In the genomic region with DNA sequence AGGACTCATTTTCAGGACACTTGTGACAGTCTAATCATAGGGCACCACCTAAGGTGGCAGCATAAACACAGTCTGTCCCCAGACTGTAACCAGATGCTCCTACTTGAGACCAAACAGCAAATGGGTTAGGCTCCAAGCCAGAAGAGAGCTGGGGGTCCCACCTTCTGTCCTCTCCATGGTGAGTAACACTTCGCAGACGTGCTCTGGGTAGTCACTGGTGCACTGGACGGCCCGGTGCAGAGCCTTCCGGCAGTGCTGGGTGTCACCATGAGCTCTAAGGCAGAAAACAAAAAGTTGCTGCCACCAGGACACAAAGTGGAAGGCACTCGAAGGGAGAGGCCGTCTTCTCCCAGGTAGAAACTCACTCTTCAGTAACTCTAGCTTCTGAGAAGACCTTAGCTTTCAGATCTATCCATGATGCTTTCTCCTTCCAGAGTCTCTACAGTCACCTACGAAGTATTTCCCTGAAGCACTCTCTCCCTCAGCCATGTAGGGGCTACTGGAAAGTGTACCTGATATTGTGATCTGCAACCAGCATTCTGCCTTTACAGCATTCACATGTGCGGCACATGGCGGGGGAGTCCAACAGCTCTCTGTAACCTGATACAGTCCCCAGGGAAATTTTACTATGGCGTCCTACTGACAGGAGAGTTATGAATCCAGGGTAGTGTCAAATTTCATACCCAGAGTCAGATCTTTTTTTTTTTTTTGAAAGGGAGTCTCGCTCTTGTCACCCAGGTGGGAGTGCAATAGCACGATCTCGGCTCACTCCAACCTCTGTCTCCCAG, we compare ENCODE assay signal across 19 cellular contexts. TPM values are rescaled to one million over a fixed set of nuclear protein-coding genes. Genes with fewer than 3 reads are reported as not detected.
A peak's percentile ranks its signal among the peaks of the same experiment; 100 is the strongest.
DNase-seq lines count a peak whose midpoint lies in the region; ATAC-seq lines count a peak whose summit lies in the region.
"Had no signal": no experiment of that assay in that cellular context is flagged by ENCODE, and none has a peak within 500 bp of the region (broad histone marks: within the 10 kb centered on the region; RNA-seq: fewer than 3 reads in every experiment).

No MANE protein-coding gene starts in this region.

- H3K79me2 ChIP-seq in Karpas-422 (ENCODE audit: low read length), result peaks cover 19% of the 10 kb centered on the region

- no peak overlapping the region for H3K27ac ChIP-seq in Karpas-422 (ENCODE audit: low read length)
- H3K27ac ChIP-seq: SJCRH30, vagina had no signal

- H3K27me3 Mint-ChIP-seq in natural killer cell treated with Interleukin-12 subunit alpha and Interleukin-12 subunit beta and Interleukin-15 and Interleukin-18, amount 100 ng/mL, for 72 hours, result no peaks in the 10 kb centered on the region
- H3K27me3 Mint-ChIP-seq in activated T-helper 2 cell treated with anti-CD3 and anti-CD28 coated beads, Interferon-gamma antibody, Interleukin-2, Interleukin-4, amounts not matched to agents 10 μg/mL and 5 μg/mL and 100 μg/mL, durations not matched to agents 14 hours and 24 hours and 36 hours (ENCODE audit: low read depth), result no peaks in the 10 kb centered on the region
- H3K27me3 Mint-ChIP-seq in activated CD4-positive, alpha-beta T cell treated with anti-CD3 and anti-CD28 coated beads for 36 hours, result no peaks in the 10 kb centered on the region
- H3K27me3 Mint-ChIP-seq: IgD-negative memory B cell; stimulated activated naive CD8-positive, alpha-beta T cell treated with anti-CD3 and anti-CD28 coated beads, Interleukin-15, amount 100 ng/mL, for 72 hours had no signal

- DNase-seq in DMS 273 (lab: John Stamatoyannopoulos, UW; ENCODE audit: unreplicated experiment) (peak; percentile 81), Karpas-422 (peak; percentile 64), NCI-H2171 (lab: John Stamatoyannopoulos, UW) (peak; percentile 98), iris pigment epithelial cell (ENCODE audit: low read depth) (peak; percentile 45)
- no peak for DNase-seq in natural killer cell treated with Interleukin-12 subunit alpha and Interleukin-12 subunit beta and Interleukin-15 and Interleukin-18, amount 100 ng/mL, for 72 hours (ENCODE audit: low spot score)
- DNase-seq in activated T-helper 2 cell treated with anti-CD3 and anti-CD28 coated beads, Interferon-gamma antibody, Interleukin-2, Interleukin-4, amounts not matched to agents 10 μg/mL and 5 μg/mL and 100 μg/mL, durations not matched to agents 14 hours and 24 hours and 36 hours (ENCODE audit: low spot score), result no peak
- DNase-seq in activated CD4-positive, alpha-beta T cell treated with anti-CD3 and anti-CD28 coated beads for 36 hours, result no peak
- DNase-seq in activated naive CD4-positive, alpha-beta T cell treated with anti-CD3 and anti-CD28 coated beads, Interleukin-2, amount 50 U/mL, for 72 hours (ENCODE audit: low spot score in 2 of 2), result no peak
- DNase-seq: activated T-cell treated with anti-CD3 and anti-CD28 coated beads, Interleukin-2, amount 50 U/mL, for 48 hours; AML-193; amniotic stem cell; Calu3; cerebellar nuclear complex; left ventricle myocardium superior; stimulated activated naive CD8-positive, alpha-beta T cell treated with anti-CD3 and anti-CD28 coated beads, Interleukin-15, amount 100 ng/mL, for 72 hours; T-helper 9 cell had no signal

- peaks cover 50% of the 10 kb centered on the region for H3K36me3 ChIP-seq in Karpas-422 (ENCODE audit: insufficient read depth, low read length)

- H3K4me3 ChIP-seq in Karpas-422 (ENCODE audit: low read length), result no peak overlapping the region
- H3K4me3 ChIP-seq: SJCRH30, vagina had no signal

- no peak overlapping the region for H3K4me2 ChIP-seq in Karpas-422 (ENCODE audit: low read depth, low read length, poor library complexity, severe bottlenecking)

- no peak overlapping the region for H3K9ac ChIP-seq in Karpas-422 (ENCODE audit: low read length)

- peaks cover 42% of the 10 kb centered on the region for H3K36me3 Mint-ChIP-seq in natural killer cell treated with Interleukin-12 subunit alpha and Interleukin-12 subunit beta and Interleukin-15 and Interleukin-18, amount 100 ng/mL, for 72 hours
- peaks cover 71% of the 10 kb centered on the region for H3K36me3 Mint-ChIP-seq in activated T-helper 2 cell treated with anti-CD3 and anti-CD28 coated beads, Interferon-gamma antibody, Interleukin-2, Interleukin-4, amounts not matched to agents 10 μg/mL and 5 μg/mL and 100 μg/mL, durations not matched to agents 14 hours and 24 hours and 36 hours (ENCODE audit: low read depth)
- peaks cover 57% of the 10 kb centered on the region for H3K36me3 Mint-ChIP-seq in activated CD4-positive, alpha-beta T cell treated with anti-CD3 and anti-CD28 coated beads for 36 hours (ENCODE audit: low read depth)
- peaks cover 12% of the 10 kb centered on the region in 2 donors for H3K36me3 Mint-ChIP-seq in activated naive CD4-positive, alpha-beta T cell treated with anti-CD3 and anti-CD28 coated beads, Interleukin-2, amount 50 U/mL, for 72 hours

- H3K27me3 ChIP-seq in Karpas-422 (ENCODE audit: low read length), result no peaks in the 10 kb centered on the region
- H3K27me3 ChIP-seq: SJCRH30, vagina had no signal

- peaks cover 4 to 5% of the 10 kb centered on the region in 2 donors for H3K4me1 Mint-ChIP-seq in natural killer cell treated with Interleukin-12 subunit alpha and Interleukin-12 subunit beta and Interleukin-15 and Interleukin-18, amount 100 ng/mL, for 72 hours (ENCODE audit: low read depth in 2 of 2)
- peaks cover 2% of the 10 kb centered on the region for H3K4me1 Mint-ChIP-seq in activated T-helper 2 cell treated with anti-CD3 and anti-CD28 coated beads, Interferon-gamma antibody, Interleukin-2, Interleukin-4, amounts not matched to agents 10 μg/mL and 5 μg/mL and 100 μg/mL, durations not matched to agents 14 hours and 24 hours and 36 hours (ENCODE audit: low read depth)
- no peaks in the 10 kb centered on the region for H3K4me1 Mint-ChIP-seq in activated CD4-positive, alpha-beta T cell treated with anti-CD3 and anti-CD28 coated beads for 36 hours

- no peaks in the 10 kb centered on the region for H3K9me3 ChIP-seq in Karpas-422 (ENCODE audit: low read length)
- H3K9me3 ChIP-seq: SJCRH30, vagina had no signal

- H3K9me3 Mint-ChIP-seq in natural killer cell treated with Interleukin-12 subunit alpha and Interleukin-12 subunit beta and Interleukin-15 and Interleukin-18, amount 100 ng/mL, for 72 hours, result no peaks in the 10 kb centered on the region
- H3K9me3 Mint-ChIP-seq in activated T-helper 2 cell treated with anti-CD3 and anti-CD28 coated beads, Interferon-gamma antibody, Interleukin-2, Interleukin-4, amounts not matched to agents 10 μg/mL and 5 μg/mL and 100 μg/mL, durations not matched to agents 14 hours and 24 hours and 36 hours, result no peaks in the 10 kb centered on the region
- no peaks in the 10 kb centered on the region for H3K9me3 Mint-ChIP-seq in activated CD4-positive, alpha-beta T cell treated with anti-CD3 and anti-CD28 coated beads for 36 hours (ENCODE audit: low read depth)
- H3K9me3 Mint-ChIP-seq in activated naive CD4-positive, alpha-beta T cell treated with anti-CD3 and anti-CD28 coated beads, Interleukin-2, amount 50 U/mL, for 72 hours, result no peaks in the 10 kb centered on the region
- H3K9me3 Mint-ChIP-seq: IgD-negative memory B cell; stimulated activated naive CD8-positive, alpha-beta T cell treated with anti-CD3 and anti-CD28 coated beads, Interleukin-15, amount 100 ng/mL, for 72 hours had no signal

- CTCF ChIA-PET in activated CD4-positive, alpha-beta T cell treated with anti-CD3 and anti-CD28 coated beads for 36 hours (lab: Charles Lee), result interaction anchor here (0.7 to 3.6 kb wide), 7 partner anchors 10 to 149 kb away, joined by 3 to 17 read pairs (median 3); no protein-coding TSS in a partner anchor

- H3K4me1 ChIP-seq in Karpas-422 (ENCODE audit: low read length), result peaks cover 19% of the 10 kb centered on the region
- H3K4me1 ChIP-seq: SJCRH30, vagina had no signal

- no peaks in the 10 kb centered on the region for H3K9me2 ChIP-seq in Karpas-422 (replicated peaks; ENCODE audit: insufficient read depth, low read length)

- no peaks in the 10 kb centered on the region for H4K20me1 ChIP-seq in Karpas-422 (ENCODE audit: insufficient read depth, low read depth, low read length)

- POLR2A ChIA-PET in activated CD4-positive, alpha-beta T cell treated with anti-CD3 and anti-CD28 coated beads for 36 hours (lab: Charles Lee), result no interaction called here

- no peak overlapping the region for H3K27ac Mint-ChIP-seq in natural killer cell treated with Interleukin-12 subunit alpha and Interleukin-12 subunit beta and Interleukin-15 and Interleukin-18, amount 100 ng/mL, for 72 hours
- H3K27ac Mint-ChIP-seq in activated T-helper 2 cell treated with anti-CD3 and anti-CD28 coated beads, Interferon-gamma antibody, Interleukin-2, Interleukin-4, amounts not matched to agents 10 μg/mL and 5 μg/mL and 100 μg/mL, durations not matched to agents 14 hours and 24 hours and 36 hours, result no peak overlapping the region
- H3K27ac Mint-ChIP-seq in activated CD4-positive, alpha-beta T cell treated with anti-CD3 and anti-CD28 coated beads for 36 hours, result no peak overlapping the region
- H3K27ac Mint-ChIP-seq in activated naive CD4-positive, alpha-beta T cell treated with anti-CD3 and anti-CD28 coated beads, Interleukin-2, amount 50 U/mL, for 72 hours, result peak overlapping the region in 1 of 2 donors; percentile 26
- H3K27ac Mint-ChIP-seq: IgD-negative memory B cell; stimulated activated naive CD8-positive, alpha-beta T cell treated with anti-CD3 and anti-CD28 coated beads, Interleukin-15, amount 100 ng/mL, for 72 hours had no signal

- H2AFZ ChIP-seq in Karpas-422 (ENCODE audit: low read length), result no peak overlapping the region

- no peak for ATAC-seq in natural killer cell treated with Interleukin-12 subunit alpha and Interleukin-12 subunit beta and Interleukin-15 and Interleukin-18, amount 100 ng/mL, for 72 hours
- no peak for ATAC-seq in activated CD4-positive, alpha-beta T cell treated with anti-CD3 and anti-CD28 coated beads for 36 hours
- no peak for ATAC-seq in activated naive CD4-positive, alpha-beta T cell treated with anti-CD3 and anti-CD28 coated beads, Interleukin-2, amount 50 U/mL, for 72 hours
- ATAC-seq: left ventricle myocardium superior; stimulated activated naive CD8-positive, alpha-beta T cell treated with anti-CD3 and anti-CD28 coated beads, Interleukin-15, amount 100 ng/mL, for 72 hours had no signal

- intact Hi-C loops in activated T-helper 2 cell treated with anti-CD3 and anti-CD28 coated beads, Interferon-gamma antibody, Interleukin-2, Interleukin-4, amounts not matched to agents 10 μg/mL and 5 μg/mL and 100 μg/mL, durations not matched to agents 14 hours and 24 hours and 36 hours (cut with micrococcal nuclease), result no loop called here
- intact Hi-C loops in activated CD4-positive, alpha-beta T cell treated with anti-CD3 and anti-CD28 coated beads for 36 hours (cut with DNase I, micrococcal nuclease), result no loop called here

- no peak overlapping the region for H3K4me3 Mint-ChIP-seq in natural killer cell treated with Interleukin-12 subunit alpha and Interleukin-12 subunit beta and Interleukin-15 and Interleukin-18, amount 100 ng/mL, for 72 hours
- no peak overlapping the region for H3K4me3 Mint-ChIP-seq in activated T-helper 2 cell treated with anti-CD3 and anti-CD28 coated beads, Interferon-gamma antibody, Interleukin-2, Interleukin-4, amounts not matched to agents 10 μg/mL and 5 μg/mL and 100 μg/mL, durations not matched to agents 14 hours and 24 hours and 36 hours (ENCODE audit: low read depth)
- H3K4me3 Mint-ChIP-seq in activated CD4-positive, alpha-beta T cell treated with anti-CD3 and anti-CD28 coated beads for 36 hours, result no peak overlapping the region
- H3K4me3 Mint-ChIP-seq: IgD-negative memory B cell; stimulated activated naive CD8-positive, alpha-beta T cell treated with anti-CD3 and anti-CD28 coated beads, Interleukin-15, amount 100 ng/mL, for 72 hours had no signal

RNA-seq across cellular contexts. Expression of gene FICD, which starts 17.2 kb away (rescaled TPM):
- 4.0 and 5.5 TPM in 2 replicates for total RNA-seq in Karpas-422 (2014; rRNA removed; shearing (Covaris generic); ENCODE audit: low replicate concordance)
- total RNA-seq in natural killer cell treated with Interleukin-12 subunit alpha and Interleukin-12 subunit beta and Interleukin-15 and Interleukin-18, amount 100 ng/mL, for 72 hours, result 10 to 100 TPM; 14.9 to 16.5 TPM
- 5.8 and 7.1 TPM in 2 replicates for total RNA-seq in activated T-helper 2 cell treated with anti-CD3 and anti-CD28 coated beads, Interferon-gamma antibody, Interleukin-2, Interleukin-4, amounts not matched to agents 10 μg/mL and 5 μg/mL and 100 μg/mL, durations not matched to agents 14 hours and 24 hours and 36 hours
- 1 to 10 TPM; 3.5 to 4.5 TPM for total RNA-seq in activated CD4-positive, alpha-beta T cell treated with anti-CD3 and anti-CD28 coated beads for 36 hours
- 1 to 10 TPM; 2.3 to 8.4 TPM for total RNA-seq in activated naive CD4-positive, alpha-beta T cell treated with anti-CD3 and anti-CD28 coated beads, Interleukin-2, amount 50 U/mL, for 72 hours

RNA-seq across cellular contexts. Expression of gene SART3, which starts 28.7 kb away (rescaled TPM):
- 89.4 and 108 TPM in 2 replicates for total RNA-seq in Karpas-422 (2014; rRNA removed; shearing (Covaris generic); ENCODE audit: low replicate concordance)
- total RNA-seq in natural killer cell treated with Interleukin-12 subunit alpha and Interleukin-12 subunit beta and Interleukin-15 and Interleukin-18, amount 100 ng/mL, for 72 hours, result 100 to 1,000 TPM; 105 to 127 TPM
- 85.8 and 92.6 TPM in 2 replicates for total RNA-seq in activated T-helper 2 cell treated with anti-CD3 and anti-CD28 coated beads, Interferon-gamma antibody, Interleukin-2, Interleukin-4, amounts not matched to agents 10 μg/mL and 5 μg/mL and 100 μg/mL, durations not matched to agents 14 hours and 24 hours and 36 hours
- total RNA-seq in activated CD4-positive, alpha-beta T cell treated with anti-CD3 and anti-CD28 coated beads for 36 hours, result 10 to 100 TPM; 69.3 to 87.1 TPM
- 100 to 1,000 TPM in 1 of 2 donors, 10 to 100 TPM in 1; 89.0 to 105 TPM for total RNA-seq in activated naive CD4-positive, alpha-beta T cell treated with anti-CD3 and anti-CD28 coated beads, Interleukin-2, amount 50 U/mL, for 72 hours

RNA-seq across cellular contexts. Expression of gene ISCU, which starts 30.1 kb away (rescaled TPM):
- 60.9 and 102 TPM in 2 replicates for total RNA-seq in Karpas-422 (2014; rRNA removed; shearing (Covaris generic); ENCODE audit: low replicate concordance)
- 10 to 100 TPM; 66.1 to 85.3 TPM for total RNA-seq in natural killer cell treated with Interleukin-12 subunit alpha and Interleukin-12 subunit beta and Interleukin-15 and Interleukin-18, amount 100 ng/mL, for 72 hours
- total RNA-seq in activated T-helper 2 cell treated with anti-CD3 and anti-CD28 coated beads, Interferon-gamma antibody, Interleukin-2, Interleukin-4, amounts not matched to agents 10 μg/mL and 5 μg/mL and 100 μg/mL, durations not matched to agents 14 hours and 24 hours and 36 hours, result 62.9 and 63.5 TPM in 2 replicates
- 10 to 100 TPM; 67.3 to 83.8 TPM for total RNA-seq in activated CD4-positive, alpha-beta T cell treated with anti-CD3 and anti-CD28 coated beads for 36 hours
- 100 to 1,000 TPM in 1 of 2 donors, 10 to 100 TPM in 1; 53.6 to 158 TPM for total RNA-seq in activated naive CD4-positive, alpha-beta T cell treated with anti-CD3 and anti-CD28 coated beads, Interleukin-2, amount 50 U/mL, for 72 hours

Comparison
In these comparisons a context has a peak if more than half of its experiments do, and no peak if none do; other contexts are left out.
1. DNase-seq: peak in DMS 273 (single experiment), Karpas-422 (single experiment), NCI-H2171 (single experiment) and iris pigment epithelial cell (single experiment); none in natural killer cell treated with Interleukin-12 subunit alpha and Interleukin-12 subunit beta and Interleukin-15 and Interleukin-18, amount 100 ng/mL, for 72 hours (single experiment), activated T-helper 2 cell treated with anti-CD3 and anti-CD28 coated beads, Interferon-gamma antibody, Interleukin-2, Interleukin-4, amounts not matched to agents 10 μg/mL and 5 μg/mL and 100 μg/mL, durations not matched to agents 14 hours and 24 hours and 36 hours (single experiment), activated CD4-positive, alpha-beta T cell treated with anti-CD3 and anti-CD28 coated beads for 36 hours (single experiment) and activated naive CD4-positive, alpha-beta T cell treated with anti-CD3 and anti-CD28 coated beads, Interleukin-2, amount 50 U/mL, for 72 hours (0 of 2).